8 cellular contexts compared by ENCODE assay signal in genomic region chr1:237041795-237042466, GRCh38. TPM values are rescaled to one million over a fixed set of nuclear protein-coding genes. Genes with fewer than 3 reads are reported as not detected.
DNase-seq lines count a peak whose midpoint lies in the region; ATAC-seq and TF ChIP-seq lines count a peak whose summit lies in the region.

Gene RYR2 (plus strand): TSS chr1:237042184. CDS start chr1:237042522, 338 bp downstream.

- H3K4me2 ChIP-seq in Karpas-422 (ENCODE audit: low read depth, low read length, poor library complexity, severe bottlenecking), result no peak within 1 kb of the TSS

- H3K4me1 ChIP-seq in heart left ventricle (peaks cover 0 to 8% (median 0%) of the 10 kb centered on the region in 12 donors), prostate gland (replicated peaks) (no peaks in the 10 kb centered on the region), Karpas-422 (ENCODE audit: low read length) (no peaks in the 10 kb centered on the region)

- WGBS in heart left ventricle, 4 donors, result 1 to 5% (median 2%) methylated on average over 11 to 76 of the region's 76 CpGs
- 5% methylated on average over 46 of the region's 76 CpGs for WGBS in prostate gland

- H3K36me3 ChIP-seq in heart left ventricle (no peaks in the 10 kb centered on the region), prostate gland (no peaks in the 10 kb centered on the region), Karpas-422 (ENCODE audit: insufficient read depth, low read length) (no peaks in the 10 kb centered on the region)

- ATAC-seq in heart left ventricle, result peak; percentile 29 to 73 (median 66)
- ATAC-seq in HG02571 (IDR thresholded peaks at IDR 0.05; ENCODE audit: unreplicated experiment), result no peak

- DNase-seq in GM20000 (ENCODE audit: low spot score) (peak; percentile 33), heart left ventricle (peak; percentile 48 to 72 (median 70)), prostate gland (ENCODE audit: low spot score) (no peak), Karpas-422 (no peak), NCI-H2107 (lab: John Stamatoyannopoulos, UW) (no peak), AG08395 (ENCODE audit: low spot score) (no peak)

- H4K20me1 ChIP-seq in Karpas-422 (ENCODE audit: insufficient read depth, low read depth, low read length), result no peaks in the 10 kb centered on the region

- no peaks in the 10 kb centered on the region for H3K9me2 ChIP-seq in Karpas-422 (replicated peaks; ENCODE audit: insufficient read depth, low read length)

- H3K27me3 ChIP-seq in heart left ventricle (peaks cover 0 to 54% (median 11%) of the 10 kb centered on the region in 9 donors), prostate gland (replicated peaks; ENCODE audit: insufficient read depth) (peaks cover 8% of the 10 kb centered on the region), Karpas-422 (ENCODE audit: low read length) (no peaks in the 10 kb centered on the region)

- H3K9ac ChIP-seq in Karpas-422 (ENCODE audit: low read length), result no peak within 1 kb of the TSS

- peak; percentile 69 to 80 for TF ChIP-seq POLR2A in heart left ventricle (IDR thresholded peaks at IDR 0.05)
- no peak for TF ChIP-seq POLR2A in prostate gland (IDR thresholded peaks at IDR 0.05)

- no peak within 1 kb of the TSS for H2AFZ ChIP-seq in Karpas-422 (ENCODE audit: low read length)

- TF ChIP-seq CTCF in GM20000 (IDR thresholded peaks at IDR 0.05; ENCODE audit: extremely low read depth, missing control alignments) (peak; percentile 10), VCaP (conservative IDR thresholded peaks at IDR 0.05) (0 out of 2 replicates have a peak, but pooled peaks have one; percentile 20), heart left ventricle (IDR thresholded peaks at IDR 0.05) (peak; percentile 27 to 70 (median 57)), prostate gland (IDR thresholded peaks at IDR 0.05) (peak in 2 of 4 experiments; percentile 17 to 30)

- H3K27ac ChIP-seq in VCaP, result no peak within 1 kb of the TSS
- H3K27ac ChIP-seq in heart left ventricle, result peak within 1 kb of the TSS; percentile 82 to 99 (median 96)
- H3K27ac ChIP-seq in prostate gland, result no peak within 1 kb of the TSS
- no peak within 1 kb of the TSS for H3K27ac ChIP-seq in Karpas-422 (ENCODE audit: low read length)

- H3K4me3 ChIP-seq in heart left ventricle (peak within 1 kb of the TSS; percentile 54 to 85 (median 72)), prostate gland (peak within 1 kb of the TSS; percentile 27 to 39), Karpas-422 (ENCODE audit: low read length) (no peak within 1 kb of the TSS)

- H3K79me2 ChIP-seq in Karpas-422 (ENCODE audit: low read length), result no peaks in the 10 kb centered on the region

- H3K9me3 ChIP-seq in heart left ventricle (no peaks in the 10 kb centered on the region), prostate gland (no peaks in the 10 kb centered on the region), Karpas-422 (ENCODE audit: low read length) (no peaks in the 10 kb centered on the region)

- intact Hi-C loops in heart left ventricle (cut with DNase I), result loop anchor here in 5 of 10 donors (2.0 to 10.0 kb wide), 8 partner anchors 45 to 343 kb away; no protein-coding TSS in a partner anchor
- intact Hi-C loops in prostate gland (cut with DNase I), result loop anchor here (2.0 to 10.0 kb wide), 3 partner anchors 203 to 345 kb away; no protein-coding TSS in a partner anchor

RNA-seq across cellular contexts. Expression of gene RYR2, which starts in this region (rescaled TPM):
- total RNA-seq in heart left ventricle (1,000 to 10,000 TPM in 1 of 9 donors, 100 to 1,000 TPM in 8; 408 to 1,319 (median 822) TPM), prostate gland (1 to 10 TPM; 2.9 to 6.7 TPM)
- polyA plus RNA-seq in heart left ventricle, result 100 to 1,000 TPM in 1 of 2 donors, 10 to 100 TPM in 1; 77.7 to 144 TPM
- not detected in 2 replicates for total RNA-seq in Karpas-422 (2014; rRNA removed; shearing (Covaris generic); ENCODE audit: low replicate concordance)

Comparison
In these comparisons a context has a peak if more than half of its experiments do, and no peak if none do; other contexts are left out.
1. RNA of gene RYR2 (total RNA-seq): 408 to 1,319 TPM in heart left ventricle; 2.9 to 6.7 TPM in prostate gland and not detected in Karpas-422; every median in the first group is over 10 times any median in the second.
2. DNase-seq: peak in GM20000 (single experiment) and heart left ventricle (5 of 5); none in prostate gland (single experiment), Karpas-422 (single experiment), NCI-H2107 (single experiment) and AG08395 (single experiment).
3. H3K27ac ChIP-seq: peak in heart left ventricle (12 of 12); none in VCaP (single experiment), prostate gland (0 of 2) and Karpas-422 (single experiment).